Comparison of ENCODE assay signal across 24 cellular contexts in genomic region chr6:161232467-161232866, GRCh38. TPM values are rescaled to one million over a fixed set of nuclear protein-coding genes. Genes with fewer than 3 reads are reported as not detected.
DNase-seq lines count a peak whose midpoint lies in the region; ATAC-seq and TF ChIP-seq lines count a peak whose summit lies in the region.
"Had no signal": no experiment of that assay in that cellular context is flagged by ENCODE, and none has a peak within 500 bp of the region (broad histone marks: within the 10 kb centered on the region; RNA-seq: fewer than 3 reads in every experiment).

No MANE protein-coding gene starts in this region.

- H2AFZ ChIP-seq in H9 (ENCODE audit: low read length) (no peak overlapping the region), mesenchymal stem cell (ENCODE audit: low read depth, low read length) (no peak overlapping the region), trophoblast cell (ENCODE audit: insufficient read depth, low read length, poor library complexity) (peak overlapping the region; percentile 25)

- TF ChIP-seq CTCF in H9 (conservative IDR thresholded peaks at IDR 0.05), result no peak
- no peak for TF ChIP-seq CTCF in coronary artery (IDR thresholded peaks at IDR 0.05)
- TF ChIP-seq CTCF in spleen (IDR thresholded peaks at IDR 0.05 in 8 of 11, conservative IDR thresholded peaks at IDR 0.05 in 3 of 11), result no peak

- in situ Hi-C loops in ACHN (cut with HindIII; ENCODE audit: low pct_ligation_motif_present, low pct_unique_long_range_greater_than_20kb, low sequenced_read_pairs), result no loop called here

- peaks cover 6% of the 10 kb centered on the region for H3K79me1 ChIP-seq in H9 (ENCODE audit: insufficient read depth, low read depth, low read length, poor library complexity, severe bottlenecking)
- peaks cover 29% of the 10 kb centered on the region for H3K79me1 ChIP-seq in mesenchymal stem cell (replicated peaks; ENCODE audit: low read length, poor library complexity, severe bottlenecking)
- H3K79me1 ChIP-seq in trophoblast cell (ENCODE audit: low read length), result peaks cover 2% of the 10 kb centered on the region

- H3K9ac ChIP-seq in H9 (ENCODE audit: extremely low read depth, insufficient read length, low read length) (no peak overlapping the region), mesenchymal stem cell (ENCODE audit: low read length) (no peak overlapping the region), trophoblast cell (ENCODE audit: low read length) (no peak overlapping the region)
- H3K9ac ChIP-seq: BLaER1 had no signal

- H2BK120ac ChIP-seq in H9 (ENCODE audit: low read depth, low read length, poor library complexity, severe bottlenecking) (no peak overlapping the region), mesenchymal stem cell (ENCODE audit: low read depth, low read length) (peak overlapping the region; percentile 97), trophoblast cell (ENCODE audit: insufficient read depth, low read length, poor library complexity) (peak overlapping the region; percentile 57)

- WGBS in H9 (ENCODE audit: extremely low coverage, insufficient read length, low lambda C conversion rate), result no CpG with 5 or more reads among the region's 11 CpGs
- 91% methylated on average over 11 of the region's 11 CpGs for WGBS in mesenchymal stem cell
- no CpG with 5 or more reads among the region's 11 CpGs for whole genome bisulfite sequencing in trophoblast cell (ENCODE audit: extremely low coverage, insufficient coverage, insufficient read length)
- 90 to 97% (median 94%) methylated on average over 11 of the region's 11 CpGs for WGBS in spleen, 5 donors

- H3K36me3 Mint-ChIP-seq in H9 (ENCODE audit: insufficient read depth in 1 of 3, low read depth in 3 of 3), result peaks cover 11 to 19% (median 16%) of the 10 kb centered on the region in 3 experiments

- no peaks in the 10 kb centered on the region for H4K20me1 ChIP-seq in H9 (ENCODE audit: control insufficient read depth, insufficient read depth, insufficient read length)

- H2BK15ac ChIP-seq in H9 (ENCODE audit: low read depth, low read length) (no peak overlapping the region), mesenchymal stem cell (ENCODE audit: low read depth, poor library complexity, severe bottlenecking) (peak overlapping the region; percentile 73)

- H3K27me3 Mint-ChIP-seq in H9 (ENCODE audit: low read depth), result no peaks in the 10 kb centered on the region
- H3K27me3 Mint-ChIP-seq: CD4-positive, CD25-positive, alpha-beta regulatory T cell had no signal

- H3K4me1 ChIP-seq in H9 (ENCODE audit: insufficient read depth, low read length), result peaks cover 6% of the 10 kb centered on the region; the same call in 1 of the 2 replicates
- H3K4me1 ChIP-seq in mesenchymal stem cell (ENCODE audit: control insufficient read depth, insufficient read depth, low read depth, low read length), result peaks cover 18% of the 10 kb centered on the region
- H3K4me1 ChIP-seq in trophoblast cell (ENCODE audit: control insufficient read depth in 1 of 2, insufficient read depth in 2 of 2, low read length in 2 of 2), result peaks cover 5 to 23% of the 10 kb centered on the region in 2 experiments
- H3K4me1 ChIP-seq in spleen, result peaks cover 5 to 37% (median 23%) of the 10 kb centered on the region in 6 donors
- H3K4me1 ChIP-seq: Peyer's patch had no signal

- H4K12ac ChIP-seq in trophoblast cell (ENCODE audit: low read depth, low read length), result no peak overlapping the region

- H3K79me2 ChIP-seq in H9 (ENCODE audit: insufficient read depth, low read length) (0 out of 2 replicates have a peak, but pooled peaks cover 1% of the 10 kb centered on the region), trophoblast cell (ENCODE audit: control insufficient read depth, insufficient read depth, low read length, poor library complexity) (no peaks in the 10 kb centered on the region)

- no peak for TF ChIP-seq POLR2A in spleen (IDR thresholded peaks at IDR 0.05)

- no peaks in the 10 kb centered on the region for H3K9me3 Mint-ChIP-seq in H9

- no peak overlapping the region for H3T11ph ChIP-seq in H9 (ENCODE audit: low read length)

- H4K8ac ChIP-seq in H9 (replicated peaks; ENCODE audit: insufficient read length, low read depth, low read length) (no peak overlapping the region), mesenchymal stem cell (ENCODE audit: low read length) (peak overlapping the region; percentile 94), trophoblast cell (ENCODE audit: low read depth, low read length) (no peak overlapping the region)

- H3K4ac ChIP-seq in H9 (ENCODE audit: low read depth, low read length) (no peak overlapping the region), mesenchymal stem cell (ENCODE audit: low read depth in 1 of 2, low read length in 2 of 2) (peak overlapping the region; percentile 83 to 99), trophoblast cell (ENCODE audit: low read depth, low read length) (peak overlapping the region; percentile 8)

- H3K14ac ChIP-seq in H9 (ENCODE audit: insufficient read depth, low read length) (peak overlapping the region; percentile 51; the same call in 1 of the 2 replicates), mesenchymal stem cell (ENCODE audit: low read length in 2 of 2) (peak overlapping the region in 1 of 2 experiments; percentile 78), trophoblast cell (ENCODE audit: low read length) (peak overlapping the region; percentile 13)

- no peak overlapping the region for H3K4me3 Mint-ChIP-seq in H9
- H3K4me3 Mint-ChIP-seq: CD4-positive, CD25-positive, alpha-beta regulatory T cell had no signal

- H3K9me3 ChIP-seq in H9 (ENCODE audit: control insufficient read depth, low read depth, low read length) (no peaks in the 10 kb centered on the region), mesenchymal stem cell (ENCODE audit: control insufficient read depth, low read length) (no peaks in the 10 kb centered on the region), trophoblast cell (ENCODE audit: insufficient read depth, low read depth, low read length) (no peaks in the 10 kb centered on the region), spleen (no peaks in the 10 kb centered on the region)
- H3K9me3 ChIP-seq: Peyer's patch had no signal

- no peak overlapping the region for H4K5ac ChIP-seq in H9 (ENCODE audit: insufficient read length, low read depth, low read length)

- no peak overlapping the region for H2AK5ac ChIP-seq in H9 (ENCODE audit: insufficient read length, low read length)
- peak overlapping the region; percentile 89 for H2AK5ac ChIP-seq in mesenchymal stem cell (ENCODE audit: low read length, severe bottlenecking)
- H2AK5ac ChIP-seq in trophoblast cell (ENCODE audit: low read length), result peak overlapping the region; percentile 53

- no peak overlapping the region for H3K4me2 ChIP-seq in H9 (ENCODE audit: insufficient read depth, insufficient read length, low read length)
- H3K4me2 ChIP-seq in mesenchymal stem cell (ENCODE audit: low read length, poor library complexity, severe bottlenecking), result no peak overlapping the region
- H3K4me2 ChIP-seq in trophoblast cell (ENCODE audit: low read length), result no peak overlapping the region
- H3K4me2 ChIP-seq: BLaER1 had no signal

- intact Hi-C loops in spleen (cut with DNase I; ENCODE audit: low total_unique reads), result no loop called here

- H3K4me3 ChIP-seq in coronary artery (no peak overlapping the region), mesenchymal stem cell (ENCODE audit: insufficient read depth in 1 of 2, low read depth in 1 of 2, low read length in 2 of 2) (no peak overlapping the region), trophoblast cell (ENCODE audit: low read depth, low read length) (no peak overlapping the region), spleen (no peak overlapping the region)
- H3K4me3 ChIP-seq: BLaER1, K562, Peyer's patch had no signal

- peak overlapping the region in 1 of 3 experiments; percentile 94; a peak in 1 of 7 replicates for H3K27ac Mint-ChIP-seq in H9
- H3K27ac Mint-ChIP-seq: CD4-positive, CD25-positive, alpha-beta regulatory T cell had no signal

- H3K23me2 ChIP-seq in H9 (ENCODE audit: insufficient read length, low read depth, low read length, poor library complexity, severe bottlenecking), result peaks cover 3% of the 10 kb centered on the region

- H3K23ac ChIP-seq in H9 (ENCODE audit: insufficient read length, low read depth, low read length), result no peak overlapping the region
- H3K23ac ChIP-seq in mesenchymal stem cell (ENCODE audit: low read length in 2 of 2), result peak overlapping the region; percentile 34 to 74
- no peak overlapping the region for H3K23ac ChIP-seq in trophoblast cell (ENCODE audit: low read length)

- H3K27ac ChIP-seq in H9 (ENCODE audit: insufficient read length, low read depth, low read length) (no peak overlapping the region), coronary artery (no peak overlapping the region), mesenchymal stem cell (ENCODE audit: low read length, poor library complexity, severe bottlenecking) (no peak overlapping the region), trophoblast cell (ENCODE audit: low read depth, low read length) (no peak overlapping the region), spleen (no peak overlapping the region)
- H3K27ac ChIP-seq: 22Rv1, BLaER1, Peyer's patch had no signal

- H3K36me3 ChIP-seq in mesenchymal stem cell (ENCODE audit: control insufficient read depth in 1 of 2, insufficient read depth in 2 of 2, low read depth in 1 of 2, low read length in 2 of 2), result peaks cover 2 to 20% of the 10 kb centered on the region in 2 experiments
- H3K36me3 ChIP-seq in trophoblast cell (ENCODE audit: control insufficient read depth in 1 of 2, insufficient read depth in 2 of 2, low read length in 2 of 2), result peaks cover 0 to 2% of the 10 kb centered on the region in 2 experiments
- no peaks in the 10 kb centered on the region for H3K36me3 ChIP-seq in spleen
- H3K36me3 ChIP-seq: Peyer's patch had no signal

- no peak overlapping the region for H3K56ac ChIP-seq in H9 (ENCODE audit: insufficient read length, low read depth, low read length)

- no peak for DNase-seq in H9
- peak; percentile 54 for DNase-seq in coronary artery (ENCODE audit: low spot score)
- no peak for DNase-seq in mesenchymal stem cell
- no peak for DNase-seq in trophoblast cell
- DNase-seq in spleen, result no peak
- no peak for DNase-seq in ACHN
- DNase-seq: CD4-positive, CD25-positive, alpha-beta regulatory T cell; DMS153; DND-41; Kasumi-1; NCI-H1092 treated with DMSO at 0.1 percent for 48 hours; NCI-H1436; NCI-H187; NCI-H2081 treated with DMSO at 0.1 percent for 48 hours; NCI-H2171; NCI-H226; NCI-H510A; Peyer's patch; SHP77 treated with DMSO at 0.1 percent for 48 hours had no signal

- no peak overlapping the region for H2BK5ac ChIP-seq in H9 (ENCODE audit: insufficient read length, low read length)
- no peak overlapping the region for H2BK5ac ChIP-seq in mesenchymal stem cell (ENCODE audit: low read depth, low read length, poor library complexity, severe bottlenecking)
- H2BK5ac ChIP-seq in trophoblast cell (ENCODE audit: low read depth, low read length, poor library complexity), result no peak overlapping the region

- no peak for ATAC-seq in esophagus mucosa
- ATAC-seq: HepG2, K562 had no signal

- H4K91ac ChIP-seq in H9 (ENCODE audit: insufficient read length, low read depth, low read length) (no peak overlapping the region), mesenchymal stem cell (ENCODE audit: low read length) (peak overlapping the region; percentile 98), trophoblast cell (ENCODE audit: low read depth, low read length) (no peak overlapping the region)

- H2BK12ac ChIP-seq in H9 (ENCODE audit: insufficient read length, low read depth, low read length), result no peak overlapping the region
- peak overlapping the region; percentile 85 to 92 for H2BK12ac ChIP-seq in mesenchymal stem cell (ENCODE audit: low read length in 2 of 2)
- peak overlapping the region; percentile 78 for H2BK12ac ChIP-seq in trophoblast cell (ENCODE audit: low read length)

- peak overlapping the region; percentile 34 for H3K18ac ChIP-seq in H9 (ENCODE audit: insufficient read length, low read depth, low read length)
- H3K18ac ChIP-seq in mesenchymal stem cell (ENCODE audit: low read depth in 1 of 2, low read length in 2 of 2), result peak overlapping the region; percentile 80 to 94
- peak overlapping the region; percentile 2 for H3K18ac ChIP-seq in trophoblast cell (ENCODE audit: low read length)

- H3K27me3 ChIP-seq in H9 (ENCODE audit: insufficient read depth, low read length) (no peaks in the 10 kb centered on the region), mesenchymal stem cell (ENCODE audit: control insufficient read depth in 1 of 2, insufficient read depth in 1 of 2, low read length in 2 of 2) (no peaks in the 10 kb centered on the region), trophoblast cell (ENCODE audit: insufficient read depth, low read length) (no peaks in the 10 kb centered on the region), spleen (replicated peaks in 1 of 7) (no peaks in the 10 kb centered on the region)
- H3K27me3 ChIP-seq: BLaER1, Peyer's patch had no signal

- H2BK20ac ChIP-seq in H9 (ENCODE audit: low read depth, low read length, poor library complexity, severe bottlenecking), result no peak overlapping the region

- H3K4me1 Mint-ChIP-seq in H9, result peaks cover 48 to 55% of the 10 kb centered on the region in 2 experiments

RNA-seq across cellular contexts. Expression of gene AGPAT4, which starts 41.4 kb away (rescaled TPM):
- 19.5 and 22.0 TPM in 2 replicates for total RNA-seq in H9 (2021)
- polyA plus RNA-seq in mesenchymal stem cell (2013, experiment 1 of 2), result 16.0 TPM
- 15.9 TPM for polyA plus RNA-seq in mesenchymal stem cell (2013, experiment 2 of 2)
- 10.5 and 11.6 TPM in 2 replicates for polyA plus RNA-seq in trophoblast cell (2013)
- 10 to 100 TPM in 4 of 7 donors, 1 to 10 TPM in 3; 6.8 to 16.8 (median 10.3) TPM for total RNA-seq in spleen
- polyA plus RNA-seq in spleen, result 1 to 10 TPM in 2 of 3 donors, under 1 TPM in 1; 0.80 to 2.3 (median 1.2) TPM
- 9.6 TPM for total RNA-seq in esophagus mucosa

Comparison
In these comparisons a context has a peak if more than half of its experiments do, and no peak if none do; other contexts are left out.
1. H3K18ac ChIP-seq: peak in every context shown above with its lines; median percentile 87 in mesenchymal stem cell; 34 in H9; 2 in trophoblast cell.
2. H3K23ac ChIP-seq: peak in mesenchymal stem cell (2 of 2); none in H9 (single experiment) and trophoblast cell (single experiment).